8 cellular contexts compared by ENCODE assay signal in the genomic region with DNA sequence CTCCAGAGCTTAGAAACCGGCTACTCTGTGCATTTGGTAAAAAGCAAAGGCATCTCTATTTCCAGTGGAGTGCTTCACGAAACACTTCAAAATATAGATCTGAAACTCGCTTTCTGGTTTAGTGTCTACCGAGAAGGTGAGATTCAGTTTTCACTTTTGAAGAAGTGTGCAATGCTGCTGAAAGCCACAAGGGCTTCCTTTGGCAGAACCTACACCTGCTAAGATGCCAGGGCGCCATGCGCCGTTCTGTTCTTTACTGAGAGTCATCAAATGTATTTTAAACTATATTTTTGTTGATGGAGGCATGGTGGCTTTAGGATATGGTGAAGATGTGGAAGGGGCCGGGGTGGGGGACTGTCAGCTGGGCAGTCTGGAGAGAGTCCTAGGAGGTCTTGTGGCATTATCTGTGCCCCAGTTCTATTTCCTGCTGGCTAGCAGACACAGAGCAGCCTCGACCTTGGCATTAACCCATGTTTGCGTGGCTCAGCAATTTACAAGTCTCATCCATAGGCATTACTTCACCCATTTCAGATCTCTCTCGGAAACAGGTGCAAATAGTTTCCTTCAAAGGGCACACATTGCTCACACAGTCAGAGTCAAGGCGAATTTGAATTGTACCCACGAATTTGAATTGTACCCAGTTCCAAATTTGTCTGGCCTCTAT. TPM values are rescaled to one million over a fixed set of nuclear protein-coding genes. Genes with fewer than 3 reads are reported as not detected.
DNase-seq lines count a peak whose midpoint lies in the region; ATAC-seq and TF ChIP-seq lines count a peak whose summit lies in the region.

No MANE protein-coding gene starts in this region.

- no peaks in the 10 kb centered on the region for H3K9me2 ChIP-seq in GM23248 (ENCODE audit: insufficient read depth)

- no peaks in the 10 kb centered on the region for H3K9me3 ChIP-seq in GM23248 (ENCODE audit: low read depth)

- peaks cover 29% of the 10 kb centered on the region for H3K27me3 Mint-ChIP-seq in activated naive CD8-positive, alpha-beta T cell treated with anti-CD3 and anti-CD28 coated beads for 36 hours

- 67 to 73% methylated on average over 13 of the region's 13 CpGs for WGBS in GM23248 (ENCODE audit: low coverage in 1 of 2, low lambda C conversion rate in 2 of 2, missing lambda C conversion rate in 2 of 2), 2 experiments

- DNase-seq in GM12865 (ENCODE audit: low read depth) (peak; percentile 85), NCI-H345 (lab: John Stamatoyannopoulos, UW) (no peak), pons (ENCODE audit: low spot score) (no peak), GM23248 (no peak)
- DNase-seq in activated naive CD8-positive, alpha-beta T cell treated with anti-CD3 and anti-CD28 coated beads for 36 hours = peak; percentile 18
- DNase-seq in stimulated activated CD4-positive, alpha-beta T cell treated with anti-CD3 and anti-CD28 coated beads, Interleukin-4, amount 100 ng/mL, for 24 hours = peak; percentile 12

- H3K9ac ChIP-seq in GM23248 = no peak overlapping the region

- no peaks in the 10 kb centered on the region for H3K36me3 Mint-ChIP-seq in activated naive CD8-positive, alpha-beta T cell treated with anti-CD3 and anti-CD28 coated beads for 36 hours

- no peaks in the 10 kb centered on the region for H4K20me1 ChIP-seq in GM23248 (ENCODE audit: insufficient read depth)

- ATAC-seq in GM19395 (IDR thresholded peaks at IDR 0.05; ENCODE audit: unreplicated experiment) = peak; percentile 92
- peak; percentile 94 for ATAC-seq in HG03175 (IDR thresholded peaks at IDR 0.05; ENCODE audit: unreplicated experiment)

- no peak overlapping the region for H2AFZ ChIP-seq in GM23248

- H3K36me3 ChIP-seq in GM23248 (ENCODE audit: low read depth) = no peaks in the 10 kb centered on the region

- H3K27me3 ChIP-seq in GM23248 (replicated peaks; ENCODE audit: insufficient read depth) = peaks cover 9% of the 10 kb centered on the region

- in situ Hi-C loops in GM23248 (cut with MboI) = no loop called here

- H3F3A ChIP-seq in GM23248 (ENCODE audit: insufficient read depth) = peaks cover 8% of the 10 kb centered on the region; the same call in 1 of the 2 replicates

- no peak overlapping the region for H3K27ac Mint-ChIP-seq in activated naive CD8-positive, alpha-beta T cell treated with anti-CD3 and anti-CD28 coated beads for 36 hours

- H3K4me3 Mint-ChIP-seq in activated naive CD8-positive, alpha-beta T cell treated with anti-CD3 and anti-CD28 coated beads for 36 hours = no peak overlapping the region

- H3K4me1 Mint-ChIP-seq in activated naive CD8-positive, alpha-beta T cell treated with anti-CD3 and anti-CD28 coated beads for 36 hours = peaks cover 30% of the 10 kb centered on the region

- H3K9me3 Mint-ChIP-seq in activated naive CD8-positive, alpha-beta T cell treated with anti-CD3 and anti-CD28 coated beads for 36 hours = no peaks in the 10 kb centered on the region

- peaks cover 24% of the 10 kb centered on the region for H3K4me1 ChIP-seq in GM23248 (ENCODE audit: insufficient read depth)

- TF ChIP-seq CTCF in GM12865 (IDR thresholded peaks at IDR 0.05; ENCODE audit: insufficient read depth, low read depth, low read length, missing control alignments) = peak; percentile 47

- H3K4me3 ChIP-seq in GM12865 (ENCODE audit: low read depth, low read length) (no peak overlapping the region), GM23248 (no peak overlapping the region)

- no peak overlapping the region for H3K27ac ChIP-seq in GM23248

- no peak overlapping the region for H3K4me2 ChIP-seq in GM23248 (ENCODE audit: unreplicated experiment)

- H3K79me2 ChIP-seq in GM23248 (ENCODE audit: insufficient read depth) = no peaks in the 10 kb centered on the region

RNA-seq across cellular contexts. Expression of gene KCNF1, which starts 46.7 kb away (rescaled TPM):
- not detected for total RNA-seq in activated naive CD8-positive, alpha-beta T cell treated with anti-CD3 and anti-CD28 coated beads for 36 hours
- total RNA-seq in GM23248 (2014; rRNA removed; shearing (Covaris generic)) = 0.97 TPM in 1 of 2 replicates, not detected in the other
- 0.10 TPM in 2 replicates for polyA plus RNA-seq in GM23248 (2016; fragmentation: Nextera tagmentation; extraction: Ambion mirVana)

RNA-seq across cellular contexts. Expression of gene PDIA6, which starts 52.4 kb away (rescaled TPM):
- 100 to 1,000 TPM; 147 to 148 TPM for total RNA-seq in activated naive CD8-positive, alpha-beta T cell treated with anti-CD3 and anti-CD28 coated beads for 36 hours
- 363 and 367 TPM in 2 replicates for total RNA-seq in GM23248 (2014; rRNA removed; shearing (Covaris generic))
- 502 and 516 TPM in 2 replicates for polyA plus RNA-seq in GM23248 (2016; fragmentation: Nextera tagmentation; extraction: Ambion mirVana)

Comparison
In these comparisons a context has a peak if more than half of its experiments do, and no peak if none do; other contexts are left out.
1. DNase-seq: peak in GM12865 (single experiment), activated naive CD8-positive, alpha-beta T cell treated with anti-CD3 and anti-CD28 coated beads for 36 hours (single experiment) and stimulated activated CD4-positive, alpha-beta T cell treated with anti-CD3 and anti-CD28 coated beads, Interleukin-4, amount 100 ng/mL, for 24 hours (single experiment); none in NCI-H345 (single experiment), pons (single experiment) and GM23248 (single experiment).